Comparison of ENCODE assay signal across 8 cellular contexts in the genomic region with DNA sequence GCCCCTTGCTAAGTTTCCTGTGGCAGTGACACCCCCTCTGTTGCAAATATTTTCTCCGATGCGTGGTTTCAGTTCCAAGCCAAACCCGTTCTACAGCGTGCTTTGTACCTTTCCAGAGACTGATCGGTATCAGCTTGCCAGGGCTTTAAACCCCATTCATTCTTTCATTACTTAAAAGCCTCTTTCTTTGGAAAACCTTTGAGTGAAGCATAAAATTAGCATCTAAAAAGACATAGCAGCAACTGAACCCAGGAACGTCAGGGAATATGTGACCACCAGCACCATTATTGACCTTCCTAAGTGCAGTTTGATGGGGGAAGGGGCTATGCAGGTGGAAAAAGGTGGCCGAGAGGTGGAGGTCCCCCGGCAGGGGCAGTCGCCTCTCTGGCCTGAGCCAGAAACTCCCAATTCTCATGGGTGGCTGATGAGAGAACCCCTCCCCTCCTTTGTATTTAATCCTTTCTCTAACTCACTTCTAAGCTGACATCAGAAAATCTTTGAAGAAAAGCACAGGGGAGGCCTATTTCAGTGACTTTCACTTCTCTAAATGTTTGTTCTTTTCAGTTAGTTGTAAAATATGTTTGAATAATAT.
DNase-seq lines count a peak whose midpoint lies in the region; ATAC-seq and TF ChIP-seq lines count a peak whose summit lies in the region.

No MANE protein-coding gene starts in this region.

- H3K27me3 Mint-ChIP-seq in activated naive CD4-positive, alpha-beta T cell treated with anti-CD3 and anti-CD28 coated beads, Interleukin-2, amount 50 U/mL, for 24 hours = no peaks in the 10 kb centered on the region
- no peaks in the 10 kb centered on the region for H3K27me3 Mint-ChIP-seq in endodermal cell (ENCODE audit: insufficient read depth)

- H3K36me3 ChIP-seq in KOPT-K1 (ENCODE audit: insufficient read depth, low read length) = no peaks in the 10 kb centered on the region
- no peaks in the 10 kb centered on the region for H3K36me3 ChIP-seq in endodermal cell (ENCODE audit: control insufficient read depth, insufficient read depth, low read length)
- H3K36me3 ChIP-seq in WERI-Rb-1 = no peaks in the 10 kb centered on the region

- H3K4me1 ChIP-seq in endodermal cell (ENCODE audit: control insufficient read depth, insufficient read depth, low read length) = no peaks in the 10 kb centered on the region

- no peak for DNase-seq in activated naive CD4-positive, alpha-beta T cell treated with Interleukin-2 at 50 U/mL for 16 hours
- DNase-seq in endodermal cell (peak; percentile 84), DMS114 treated with DMSO at 0.1 percent for 48 hours (lab: John Stamatoyannopoulos, UW; ENCODE audit: unreplicated experiment) (no peak), WERI-Rb-1 (no peak)
- peak; percentile 33 for DNase-seq in stimulated activated CD8-positive, alpha-beta memory T cell treated with anti-CD3 and anti-CD28 coated beads, Interleukin-4, amount 100 ng/mL, for 48 hours

- H3K27ac Mint-ChIP-seq in activated naive CD4-positive, alpha-beta T cell treated with anti-CD3 and anti-CD28 coated beads, Interleukin-2, amount 50 U/mL, for 24 hours = no peak overlapping the region
- H3K27ac Mint-ChIP-seq in endodermal cell = peak overlapping the region; percentile 71

- H3K4me3 Mint-ChIP-seq in activated naive CD4-positive, alpha-beta T cell treated with anti-CD3 and anti-CD28 coated beads, Interleukin-2, amount 50 U/mL, for 24 hours = peak overlapping the region; percentile 73
- no peak overlapping the region for H3K4me3 Mint-ChIP-seq in endodermal cell

- H3K9me3 ChIP-seq in KOPT-K1 (ENCODE audit: insufficient read depth, low read length, poor library complexity, severe bottlenecking) (peaks cover 11% of the 10 kb centered on the region), endodermal cell (ENCODE audit: control insufficient read depth, low read length) (peaks cover 10% of the 10 kb centered on the region), WERI-Rb-1 (ENCODE audit: severe bottlenecking) (peaks cover 3% of the 10 kb centered on the region)

- ATAC-seq in HG03097 (IDR thresholded peaks at IDR 0.05; ENCODE audit: low FRiP score, unreplicated experiment) = no peak

- peak overlapping the region; percentile 58 for H3K27ac ChIP-seq in KOPT-K1 (ENCODE audit: low read depth, low read length, poor library complexity, severe bottlenecking)
- H3K27ac ChIP-seq in endodermal cell (ENCODE audit: low read depth, low read length) = peak overlapping the region; percentile 59
- H3K27ac ChIP-seq in WERI-Rb-1 = no peak overlapping the region

- 44 to 49% methylated on average over 5 to 9 of the region's 9 CpGs for WGBS in endodermal cell (ENCODE audit: insufficient coverage in 1 of 2, insufficient read length in 1 of 2), 2 experiments

- TF ChIP-seq CTCF in endodermal cell (conservative IDR thresholded peaks at IDR 0.05) (peak; percentile 42), WERI-Rb-1 (IDR thresholded peaks at IDR 0.05; ENCODE audit: low read depth, low read length) (no peak)

- H3K4me1 Mint-ChIP-seq in activated naive CD4-positive, alpha-beta T cell treated with anti-CD3 and anti-CD28 coated beads, Interleukin-2, amount 50 U/mL, for 24 hours = peaks cover 36% of the 10 kb centered on the region
- peaks cover 18% of the 10 kb centered on the region for H3K4me1 Mint-ChIP-seq in endodermal cell

- H3K27me3 ChIP-seq in endodermal cell (ENCODE audit: control insufficient read depth, insufficient read depth, low read length, poor library complexity, severe bottlenecking) (no peaks in the 10 kb centered on the region), WERI-Rb-1 (ENCODE audit: insufficient read depth, low read depth, severe bottlenecking) (no peaks in the 10 kb centered on the region)

- H3K9ac ChIP-seq in endodermal cell (ENCODE audit: extremely low read depth, low read length, poor library complexity, severe bottlenecking) = no peak overlapping the region

- H3K9me3 Mint-ChIP-seq in activated naive CD4-positive, alpha-beta T cell treated with anti-CD3 and anti-CD28 coated beads, Interleukin-2, amount 50 U/mL, for 24 hours = peaks cover 14% of the 10 kb centered on the region
- peaks cover 17% of the 10 kb centered on the region for H3K9me3 Mint-ChIP-seq in endodermal cell

- H3K36me3 Mint-ChIP-seq in activated naive CD4-positive, alpha-beta T cell treated with anti-CD3 and anti-CD28 coated beads, Interleukin-2, amount 50 U/mL, for 24 hours = peaks cover 8% of the 10 kb centered on the region
- H3K36me3 Mint-ChIP-seq in endodermal cell (ENCODE audit: low read depth) = no peaks in the 10 kb centered on the region

- no peak overlapping the region for H3K4me3 ChIP-seq in endodermal cell (ENCODE audit: low read length)
- H3K4me3 ChIP-seq in WERI-Rb-1 (ENCODE audit: low read depth, low read length) = no peak overlapping the region

Comparison
In these comparisons a context has a peak if more than half of its experiments do, and no peak if none do; other contexts are left out.
1. DNase-seq: peak in endodermal cell (single experiment) and stimulated activated CD8-positive, alpha-beta memory T cell treated with anti-CD3 and anti-CD28 coated beads, Interleukin-4, amount 100 ng/mL, for 48 hours (single experiment); none in activated naive CD4-positive, alpha-beta T cell treated with Interleukin-2 at 50 U/mL for 16 hours (single experiment), DMS114 treated with DMSO at 0.1 percent for 48 hours (single experiment) and WERI-Rb-1 (single experiment).